9 cellular contexts compared by ENCODE assay signal in the genomic region with DNA sequence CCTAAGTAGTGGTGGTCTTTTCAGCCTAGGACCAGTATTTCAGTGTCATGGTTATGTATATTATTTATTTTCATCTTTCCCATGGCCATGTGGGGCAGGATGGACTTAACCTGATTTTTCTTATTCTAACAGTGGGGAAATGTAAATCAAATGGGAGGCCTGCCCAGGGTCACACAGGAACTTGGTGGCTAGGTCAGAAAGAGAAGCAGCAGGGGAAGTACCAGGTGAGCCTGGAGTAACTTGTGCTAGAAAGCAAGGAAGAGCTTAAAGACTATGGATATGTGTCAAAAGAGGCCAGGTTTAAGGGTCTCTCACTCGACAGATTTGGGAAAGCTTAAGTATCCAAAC. TPM values are rescaled to one million over a fixed set of nuclear protein-coding genes. Genes with fewer than 3 reads are reported as not detected.
DNase-seq lines count a peak whose midpoint lies in the region; ATAC-seq and TF ChIP-seq lines count a peak whose summit lies in the region.
"Had no signal": no experiment of that assay in that cellular context is flagged by ENCODE, and none has a peak within 500 bp of the region (broad histone marks: within the 10 kb centered on the region; RNA-seq: fewer than 3 reads in every experiment).

No MANE protein-coding gene starts in this region.

- peak overlapping the region; percentile 88 for H3K27ac Mint-ChIP-seq in central memory CD8-positive, alpha-beta T cell (ENCODE audit: low read depth)
- H3K27ac Mint-ChIP-seq in neural crest cell (ENCODE audit: unreplicated experiment), result peak overlapping the region; percentile 95

- peak overlapping the region; percentile 76 for H3K9ac ChIP-seq in Karpas-422 (ENCODE audit: low read length)

- no peaks in the 10 kb centered on the region for H3K27me3 Mint-ChIP-seq in central memory CD8-positive, alpha-beta T cell
- H3K27me3 Mint-ChIP-seq in neural crest cell (ENCODE audit: low read depth), result no peaks in the 10 kb centered on the region

- H3K79me2 ChIP-seq in Karpas-422 (ENCODE audit: low read length), result peaks cover 22% of the 10 kb centered on the region

- peaks cover 28% of the 10 kb centered on the region for H3K36me3 ChIP-seq in Karpas-422 (ENCODE audit: insufficient read depth, low read length)

- H3K4me1 ChIP-seq in Karpas-422 (ENCODE audit: low read length), result peaks cover 14% of the 10 kb centered on the region

- peak overlapping the region; percentile 87 for H3K4me3 Mint-ChIP-seq in central memory CD8-positive, alpha-beta T cell
- peak overlapping the region; percentile 94 for H3K4me3 Mint-ChIP-seq in neural crest cell

- peaks cover 17% of the 10 kb centered on the region for H3K9me3 Mint-ChIP-seq in central memory CD8-positive, alpha-beta T cell
- peaks cover 26% of the 10 kb centered on the region for H3K9me3 Mint-ChIP-seq in neural crest cell

- DNase-seq in Karpas-422 (peak; percentile 50), neural crest cell (ENCODE audit: low read depth, low spot score) (no peak), T-helper 9 cell (no peak), substantia nigra (lab: John Stamatoyannopoulos, UW) (no peak), anterior cingulate cortex (lab: John Stamatoyannopoulos, UW) (no peak)
- no peak for DNase-seq in central memory CD8-positive, alpha-beta T cell (ENCODE audit: low spot score in 2 of 2)
- DNase-seq in activated CD4-positive, CD25-positive, alpha-beta regulatory T cell (lab: John Stamatoyannopoulos, UW), result no peak
- DNase-seq: SIG-M5 had no signal

- H3K9me2 ChIP-seq in Karpas-422 (replicated peaks; ENCODE audit: insufficient read depth, low read length), result no peaks in the 10 kb centered on the region

- H3K4me2 ChIP-seq in Karpas-422 (ENCODE audit: low read depth, low read length, poor library complexity, severe bottlenecking), result peak overlapping the region; percentile 80

- H4K20me1 ChIP-seq in Karpas-422 (ENCODE audit: insufficient read depth, low read depth, low read length), result no peaks in the 10 kb centered on the region

- no peak for ATAC-seq in central memory CD8-positive, alpha-beta T cell (replicated peaks; ENCODE audit: extremely low read depth, poor library complexity, severe bottlenecking)

- H3K4me3 ChIP-seq in GM12875 (ENCODE audit: low read depth, low read length) (peak overlapping the region; percentile 86), Karpas-422 (ENCODE audit: low read length) (peak overlapping the region; percentile 71)

- H2AFZ ChIP-seq in Karpas-422 (ENCODE audit: low read length), result peak overlapping the region; percentile 47; the same call in 1 of the 2 replicates

- H3K27me3 ChIP-seq in Karpas-422 (ENCODE audit: low read length), result no peaks in the 10 kb centered on the region

- H3K4me1 Mint-ChIP-seq in central memory CD8-positive, alpha-beta T cell, result peaks cover 23% of the 10 kb centered on the region
- peaks cover 27% of the 10 kb centered on the region for H3K4me1 Mint-ChIP-seq in neural crest cell

- TF ChIP-seq CTCF in GM12875 (IDR thresholded peaks at IDR 0.05; ENCODE audit: borderline replicate concordance, insufficient read depth, low read depth, low read length) (no peak), neural crest cell (conservative IDR thresholded peaks at IDR 0.05) (no peak)

- H3K36me3 Mint-ChIP-seq in central memory CD8-positive, alpha-beta T cell (ENCODE audit: insufficient read depth), result peaks cover 7% of the 10 kb centered on the region
- peaks cover 50% of the 10 kb centered on the region for H3K36me3 Mint-ChIP-seq in neural crest cell (ENCODE audit: low read depth)

- H3K9me3 ChIP-seq in Karpas-422 (ENCODE audit: low read length), result peaks cover 24% of the 10 kb centered on the region

- H3K27ac ChIP-seq in Karpas-422 (ENCODE audit: low read length) (peak overlapping the region; percentile 84), substantia nigra (ENCODE audit: low read depth, low read length, poor library complexity, severe bottlenecking) (no peak overlapping the region)

RNA-seq across cellular contexts. Expression of gene ZFP69B, which starts 0.9 kb away (rescaled TPM):
- 11.1 and 12.9 TPM in 2 replicates for total RNA-seq in Karpas-422 (2014; rRNA removed; shearing (Covaris generic); ENCODE audit: low replicate concordance)
- 14.3 and 15.7 TPM in 2 replicates for total RNA-seq in neural crest cell

RNA-seq across cellular contexts. Expression of gene ZFP69, which starts 25.9 kb away (rescaled TPM):
- total RNA-seq in Karpas-422 (2014; rRNA removed; shearing (Covaris generic); ENCODE audit: low replicate concordance), result 13.5 and 14.5 TPM in 2 replicates
- 6.9 and 8.0 TPM in 2 replicates for total RNA-seq in neural crest cell

RNA-seq across cellular contexts. Expression of gene EXO5, which starts 57.4 kb away (rescaled TPM):
- 5.2 and 9.1 TPM in 2 replicates for total RNA-seq in Karpas-422 (2014; rRNA removed; shearing (Covaris generic); ENCODE audit: low replicate concordance)
- total RNA-seq in neural crest cell, result 15.5 and 19.7 TPM in 2 replicates
